1 cellular context compared by ENCODE assay signal in genomic region chr1:220475608-220476007, GRCh38. TPM values are rescaled to one million over a fixed set of nuclear protein-coding genes. Genes with fewer than 3 reads are reported as not detected.
"Had no signal": no experiment of that assay in that cellular context is flagged by ENCODE, and none has a peak within 500 bp of the region (broad histone marks: within the 10 kb centered on the region; RNA-seq: fewer than 3 reads in every experiment).

No MANE protein-coding gene starts in this region.

RNA-seq across cellular contexts. Expression of gene MARK1, which starts 52.3 kb away (rescaled TPM):
- total RNA-seq: OCI-LY7 had no signal
